In the genomic region with DNA sequence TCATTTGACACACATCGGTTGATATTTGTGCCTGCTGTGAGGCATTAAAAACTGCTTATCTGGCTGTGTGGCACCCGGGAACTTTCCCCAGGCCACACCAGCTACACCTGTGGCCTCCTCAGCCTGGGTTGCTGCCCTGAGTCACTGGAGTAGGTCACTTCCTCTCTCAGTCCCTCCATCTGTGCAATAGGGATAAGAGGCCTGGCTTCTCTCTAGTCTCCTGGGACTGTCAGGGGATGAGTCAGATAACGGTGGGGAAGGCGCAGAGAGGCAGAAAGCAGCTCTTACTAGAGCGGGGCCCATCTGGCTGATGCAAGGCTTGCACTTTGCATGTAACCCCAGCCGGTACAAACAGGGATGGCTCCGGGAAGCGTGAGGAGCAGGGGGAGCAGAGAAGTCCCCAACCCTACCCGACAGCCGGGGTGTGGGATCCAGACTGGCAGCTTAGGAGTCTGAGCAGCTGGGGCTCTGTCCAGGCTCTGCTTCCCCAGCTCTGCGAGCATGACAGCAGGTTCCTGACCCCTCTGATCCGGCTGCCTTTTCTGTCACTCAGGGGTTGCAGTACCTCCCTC, we compare ENCODE assay signal across 8 cellular contexts. TPM values are rescaled to one million over a fixed set of nuclear protein-coding genes. Genes with fewer than 3 reads are reported as not detected.
DNase-seq lines count a peak whose midpoint lies in the region; ATAC-seq lines count a peak whose summit lies in the region.

No MANE protein-coding gene starts in this region.

- peak; percentile 98 for DNase-seq in CMK (ENCODE audit: low read depth)
- peak; percentile 63 for DNase-seq in NCI-H526 treated with DMSO at 0.1 percent for 48 hours (lab: John Stamatoyannopoulos, UW)
- peak; percentile 56 to 62 for DNase-seq in activated CD4-positive, alpha-beta T cell treated with anti-CD3 and anti-CD28 coated beads, Interleukin-2, amount 50 U/mL, for 4 hours
- peak in 1 of 3 experiments; percentile 26 for DNase-seq in effector memory CD8-positive, alpha-beta T cell

- no peaks in the 10 kb centered on the region for H3K27me3 Mint-ChIP-seq in effector memory CD8-positive, alpha-beta T cell

- peaks cover 59% of the 10 kb centered on the region for H3K4me1 ChIP-seq in mucosa of stomach (ENCODE audit: control insufficient read depth, insufficient read depth, low read length)

- no peaks in the 10 kb centered on the region for H3K36me3 ChIP-seq in mucosa of stomach (ENCODE audit: control insufficient read depth, insufficient read depth, low read length)

- peak overlapping the region; percentile 73 to 77 for H3K4me3 Mint-ChIP-seq in effector memory CD8-positive, alpha-beta T cell

- H3K9me3 ChIP-seq in mucosa of stomach (ENCODE audit: control insufficient read depth, low read length), result no peaks in the 10 kb centered on the region

- peaks cover 54 to 65% of the 10 kb centered on the region in 2 donors for H3K4me1 Mint-ChIP-seq in effector memory CD8-positive, alpha-beta T cell (ENCODE audit: low read depth in 2 of 2)

- peak overlapping the region; percentile 98 for H3K27ac Mint-ChIP-seq in effector memory CD8-positive, alpha-beta T cell

- H3K36me3 Mint-ChIP-seq in effector memory CD8-positive, alpha-beta T cell (ENCODE audit: insufficient read depth), result peaks cover 13% of the 10 kb centered on the region

- H3K4me3 ChIP-seq in mucosa of stomach (ENCODE audit: low read length), result peak overlapping the region; percentile 52

- no peaks in the 10 kb centered on the region for H3K27me3 ChIP-seq in mucosa of stomach (ENCODE audit: control insufficient read depth, insufficient read depth, low read length)

- ATAC-seq in GM19372 (IDR thresholded peaks at IDR 0.05; ENCODE audit: low read depth, unreplicated experiment), result peak; percentile 51
- peak; percentile 63 for ATAC-seq in HG03432 (IDR thresholded peaks at IDR 0.05; ENCODE audit: unreplicated experiment)
- peak; percentile 16 for ATAC-seq in effector memory CD8-positive, alpha-beta T cell (replicated peaks)

- H3K9me3 Mint-ChIP-seq in effector memory CD8-positive, alpha-beta T cell, result no peaks in the 10 kb centered on the region

- peak overlapping the region; percentile 94 for H3K27ac ChIP-seq in temporal lobe (ENCODE audit: low read depth, low read length)

- peak overlapping the region; percentile 72 for H3K9ac ChIP-seq in mucosa of stomach (ENCODE audit: low read length)

RNA-seq across cellular contexts. Expression of a gene that starts 34.0 kb away (rescaled TPM):
- total RNA-seq in temporal lobe, result 13.0 TPM

RNA-seq across cellular contexts. Expression of a gene that starts 47.0 kb away (rescaled TPM):
- 20.4 TPM for total RNA-seq in temporal lobe
